16 cellular contexts compared by ENCODE assay signal in genomic region chr3:22692239-22692638, GRCh38.
DNase-seq lines count a peak whose midpoint lies in the region; ATAC-seq and TF ChIP-seq lines count a peak whose summit lies in the region.
"Had no signal": no experiment of that assay in that cellular context is flagged by ENCODE, and none has a peak within 500 bp of the region (broad histone marks: within the 10 kb centered on the region; RNA-seq: fewer than 3 reads in every experiment).

No MANE protein-coding gene starts in this region.

- H4K20me1 ChIP-seq in GM23338 (replicated peaks; ENCODE audit: insufficient read depth), result no peaks in the 10 kb centered on the region

- no peak overlapping the region for H2BK12ac ChIP-seq in mesenchymal stem cell (ENCODE audit: low read length in 2 of 2)

- no peaks in the 10 kb centered on the region for H3K27me3 Mint-ChIP-seq in GM23338 (ENCODE audit: insufficient read depth, low read depth, poor library complexity)
- no peaks in the 10 kb centered on the region for H3K27me3 Mint-ChIP-seq in WTC11 (ENCODE audit: low read depth)
- H3K27me3 Mint-ChIP-seq: CD4-positive, alpha-beta T cell had no signal

- H3F3A ChIP-seq in GM23338 (replicated peaks; ENCODE audit: low read depth), result no peaks in the 10 kb centered on the region

- H2AFZ ChIP-seq in GM23338 (no peak overlapping the region), mesenchymal stem cell (ENCODE audit: low read depth, low read length) (no peak overlapping the region)

- no peaks in the 10 kb centered on the region for H3K9me3 ChIP-seq in mesenchymal stem cell (ENCODE audit: control insufficient read depth, low read length)
- H3K9me3 ChIP-seq: A549, Caco-2 had no signal

- H2BK120ac ChIP-seq in mesenchymal stem cell (ENCODE audit: low read depth, low read length), result no peak overlapping the region

- H3K4me1 Mint-ChIP-seq in GM23338, result peaks cover 4% of the 10 kb centered on the region; the same call in 2 of the 3 replicates
- H3K4me1 Mint-ChIP-seq in WTC11, result peaks cover 28% of the 10 kb centered on the region

- no peak overlapping the region for H3K9ac ChIP-seq in mesenchymal stem cell (ENCODE audit: low read length)

- DNase-seq in GM23338 (ENCODE audit: low spot score) (no peak), WTC11 (ENCODE audit: low spot score) (no peak), mesenchymal stem cell (peak; percentile 31), renal cortical epithelial cell (ENCODE audit: low read depth) (peak; percentile 7), GM19240 (ENCODE audit: insufficient read length, low spot score) (no peak), omental fat pad (ENCODE audit: low spot score) (no peak)
- DNase-seq in activated CD4-positive, alpha-beta T cell treated with anti-CD3 and anti-CD28 coated beads for 48 hours, result no peak
- no peak for DNase-seq in activated naive CD4-positive, alpha-beta T cell (lab: John Stamatoyannopoulos, UW)
- DNase-seq: AML-193; Caco-2; CD4-positive, alpha-beta T cell; GDM1; H9 had no signal

- H3K27ac Mint-ChIP-seq in GM23338, result peak overlapping the region; percentile 68; the same call in 1 of the 2 replicates
- peak overlapping the region; percentile 49; the same call in 1 of the 2 replicates for H3K27ac Mint-ChIP-seq in WTC11
- H3K27ac Mint-ChIP-seq: CD4-positive, alpha-beta T cell had no signal

- no peak overlapping the region for H4K91ac ChIP-seq in mesenchymal stem cell (ENCODE audit: low read length)

- H3K18ac ChIP-seq in mesenchymal stem cell (ENCODE audit: low read depth in 1 of 2, low read length in 2 of 2), result no peak overlapping the region

- H4K8ac ChIP-seq in mesenchymal stem cell (ENCODE audit: low read length), result no peak overlapping the region

- H3K27ac ChIP-seq in GM23338 (ENCODE audit: low read depth), result no peak overlapping the region
- peak overlapping the region; percentile 59 for H3K27ac ChIP-seq in mesenchymal stem cell (ENCODE audit: low read length, poor library complexity, severe bottlenecking)
- H3K27ac ChIP-seq: 22Rv1, A549, C4-2B had no signal

- no peak overlapping the region for H3K23ac ChIP-seq in mesenchymal stem cell (ENCODE audit: low read length in 2 of 2)

- POLR2A ChIA-PET in WTC11 (lab: Charles Lee), result no interaction called here

- H3K9me3 Mint-ChIP-seq in GM23338 (no peaks in the 10 kb centered on the region), WTC11 (0 out of 2 replicates have a peak, but pooled peaks cover 3% of the 10 kb centered on the region)
- H3K9me3 Mint-ChIP-seq: CD4-positive, alpha-beta T cell had no signal

- H3K36me3 ChIP-seq in GM23338 (ENCODE audit: insufficient read depth), result no peaks in the 10 kb centered on the region
- no peaks in the 10 kb centered on the region for H3K36me3 ChIP-seq in mesenchymal stem cell (ENCODE audit: control insufficient read depth in 1 of 2, insufficient read depth in 2 of 2, low read depth in 1 of 2, low read length in 2 of 2)

- H3K14ac ChIP-seq in mesenchymal stem cell (ENCODE audit: low read length in 2 of 2), result no peak overlapping the region

- H3K79me2 ChIP-seq in GM23338 (replicated peaks; ENCODE audit: insufficient read depth), result no peaks in the 10 kb centered on the region

- no peaks in the 10 kb centered on the region for H3K79me1 ChIP-seq in mesenchymal stem cell (replicated peaks; ENCODE audit: low read length, poor library complexity, severe bottlenecking)

- H3K4me1 ChIP-seq in GM23338 (ENCODE audit: insufficient read depth) (peaks cover 12% of the 10 kb centered on the region), mesenchymal stem cell (ENCODE audit: control insufficient read depth, insufficient read depth, low read depth, low read length) (peaks cover 2% of the 10 kb centered on the region)
- H3K4me1 ChIP-seq: A549, Caco-2 had no signal

- H3K4me2 ChIP-seq in GM23338 (no peak overlapping the region), mesenchymal stem cell (ENCODE audit: low read length, poor library complexity, severe bottlenecking) (no peak overlapping the region)
- H3K4me2 ChIP-seq: A549 had no signal

- WGBS in mesenchymal stem cell, result no CpG with 5 or more reads among the region's 3 CpGs

- H3K4ac ChIP-seq in mesenchymal stem cell (ENCODE audit: low read depth in 1 of 2, low read length in 2 of 2), result no peak overlapping the region

- H3K36me3 Mint-ChIP-seq in GM23338 (ENCODE audit: low read depth), result no peaks in the 10 kb centered on the region
- H3K36me3 Mint-ChIP-seq in WTC11, result peaks cover 6% of the 10 kb centered on the region

- no peaks in the 10 kb centered on the region for H3K9me2 ChIP-seq in GM23338 (ENCODE audit: insufficient read depth)

- no peak overlapping the region for H3K4me3 ChIP-seq in GM23338
- no peak overlapping the region for H3K4me3 ChIP-seq in mesenchymal stem cell (ENCODE audit: insufficient read depth in 1 of 2, low read depth in 1 of 2, low read length in 2 of 2)
- H3K4me3 ChIP-seq: A549 had no signal

- H3K27me3 ChIP-seq in GM23338 (ENCODE audit: insufficient read depth) (no peaks in the 10 kb centered on the region), mesenchymal stem cell (ENCODE audit: control insufficient read depth in 1 of 2, insufficient read depth in 1 of 2, low read length in 2 of 2) (no peaks in the 10 kb centered on the region)

- no peak for TF ChIP-seq CTCF in GM23338 (conservative IDR thresholded peaks at IDR 0.05; ENCODE audit: low read depth in 2 of 2)
- TF ChIP-seq CTCF in WTC11 (IDR thresholded peaks at IDR 0.05), result no peak
- no peak for TF ChIP-seq CTCF in omental fat pad (IDR thresholded peaks at IDR 0.05)

- ATAC-seq in GM23338 (no peak), WTC11 (no peak), omental fat pad (ENCODE audit: low FRiP score) (no peak)
- ATAC-seq: A549 had no signal

- CTCF ChIA-PET in WTC11 (lab: Charles Lee), result interaction anchor here (0.9 kb wide), 2 partner anchors 12 to 196 kb away, joined by 3 read pairs; no protein-coding TSS in a partner anchor

- H2BK5ac ChIP-seq in mesenchymal stem cell (ENCODE audit: low read depth, low read length, poor library complexity, severe bottlenecking), result no peak overlapping the region

- H3K4me3 Mint-ChIP-seq in GM23338 (no peak overlapping the region), WTC11 (no peak overlapping the region)
- H3K4me3 Mint-ChIP-seq: CD4-positive, alpha-beta T cell; H9 had no signal

- no peak overlapping the region for H2BK15ac ChIP-seq in mesenchymal stem cell (ENCODE audit: low read depth, poor library complexity, severe bottlenecking)

- H2AK5ac ChIP-seq in mesenchymal stem cell (ENCODE audit: low read length, severe bottlenecking), result no peak overlapping the region

TF ChIP-seq in GM23338, 12 proteins besides CTCF, POLR2A, EP300 and RAD21 (continues in another document):
- TF ChIP-seq ZNF331 (CRISPR knock-in tag; IDR thresholded peaks at IDR 0.05; ENCODE audit: low read depth), result no peak
- TF ChIP-seq JUNB (IDR thresholded peaks at IDR 0.05; ENCODE audit: unreplicated experiment), result no peak
- TF ChIP-seq, protein P1, sequence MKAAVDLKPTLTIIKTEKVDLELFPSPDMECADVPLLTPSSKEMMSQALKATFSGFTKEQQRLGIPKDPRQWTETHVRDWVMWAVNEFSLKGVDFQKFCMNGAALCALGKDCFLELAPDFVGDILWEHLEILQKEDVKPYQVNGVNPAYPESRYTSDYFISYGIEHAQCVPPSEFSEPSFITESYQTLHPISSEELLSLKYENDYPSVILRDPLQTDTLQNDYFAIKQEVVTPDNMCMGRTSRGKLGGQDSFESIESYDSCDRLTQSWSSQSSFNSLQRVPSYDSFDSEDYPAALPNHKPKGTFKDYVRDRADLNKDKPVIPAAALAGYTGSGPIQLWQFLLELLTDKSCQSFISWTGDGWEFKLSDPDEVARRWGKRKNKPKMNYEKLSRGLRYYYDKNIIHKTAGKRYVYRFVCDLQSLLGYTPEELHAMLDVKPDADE (IDR thresholded peaks at IDR 0.05), result no peak

TF ChIP-seq in WTC11, 78 proteins besides CTCF, POLR2A, EP300 and RAD21 (continues in another document):
- TF ChIP-seq FOXK1 (CRISPR knock-in tag; IDR thresholded peaks at IDR 0.05) (no peak), NFATC4 (CRISPR knock-in tag; IDR thresholded peaks at IDR 0.05) (no peak), USF1 (CRISPR knock-in tag; IDR thresholded peaks at IDR 0.05) (no peak), JAZF1 (CRISPR knock-in tag; IDR thresholded peaks at IDR 0.05) (no peak), TP53 (CRISPR knock-in tag; IDR thresholded peaks at IDR 0.05) (no peak), SMAD3 (CRISPR knock-in tag; IDR thresholded peaks at IDR 0.05; ENCODE audit: borderline replicate concordance) (no peak), ZNF396 (CRISPR knock-in tag; IDR thresholded peaks at IDR 0.05; ENCODE audit: borderline replicate concordance) (no peak)
- TF ChIP-seq, protein P2, sequence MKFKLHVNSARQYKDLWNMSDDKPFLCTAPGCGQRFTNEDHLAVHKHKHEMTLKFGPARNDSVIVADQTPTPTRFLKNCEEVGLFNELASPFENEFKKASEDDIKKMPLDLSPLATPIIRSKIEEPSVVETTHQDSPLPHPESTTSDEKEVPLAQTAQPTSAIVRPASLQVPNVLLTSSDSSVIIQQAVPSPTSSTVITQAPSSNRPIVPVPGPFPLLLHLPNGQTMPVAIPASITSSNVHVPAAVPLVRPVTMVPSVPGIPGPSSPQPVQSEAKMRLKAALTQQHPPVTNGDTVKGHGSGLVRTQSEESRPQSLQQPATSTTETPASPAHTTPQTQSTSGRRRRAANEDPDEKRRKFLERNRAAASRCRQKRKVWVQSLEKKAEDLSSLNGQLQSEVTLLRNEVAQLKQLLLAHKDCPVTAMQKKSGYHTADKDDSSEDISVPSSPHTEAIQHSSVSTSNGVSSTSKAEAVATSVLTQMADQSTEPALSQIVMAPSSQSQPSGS (CRISPR knock-in tag; IDR thresholded peaks at IDR 0.05; ENCODE audit: borderline replicate concordance, low read depth), result no peak
- TF ChIP-seq, protein P3, sequence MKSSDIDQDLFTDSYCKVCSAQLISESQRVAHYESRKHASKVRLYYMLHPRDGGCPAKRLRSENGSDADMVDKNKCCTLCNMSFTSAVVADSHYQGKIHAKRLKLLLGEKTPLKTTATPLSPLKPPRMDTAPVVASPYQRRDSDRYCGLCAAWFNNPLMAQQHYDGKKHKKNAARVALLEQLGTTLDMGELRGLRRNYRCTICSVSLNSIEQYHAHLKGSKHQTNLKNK (CRISPR knock-in tag; IDR thresholded peaks at IDR 0.05), result no peak

Comparison
In these comparisons a context has a peak if more than half of its experiments do, and no peak if none do; other contexts are left out.
1. DNase-seq: peak in mesenchymal stem cell (single experiment) and renal cortical epithelial cell (single experiment); none in GM23338 (single experiment), WTC11 (single experiment), activated CD4-positive, alpha-beta T cell treated with anti-CD3 and anti-CD28 coated beads for 48 hours (single experiment), GM19240 (single experiment), omental fat pad (single experiment) and activated naive CD4-positive, alpha-beta T cell (0 of 4).